In genomic region chr7:82410461-82410860, GRCh38 we compare ENCODE assay signal across 9 cellular contexts. TPM values are rescaled to one million over a fixed set of nuclear protein-coding genes. Genes with fewer than 3 reads are reported as not detected.
DNase-seq lines count a peak whose midpoint lies in the region; ATAC-seq and TF ChIP-seq lines count a peak whose summit lies in the region.
"Had no signal": no experiment of that assay in that cellular context is flagged by ENCODE, and none has a peak within 500 bp of the region (broad histone marks: within the 10 kb centered on the region; RNA-seq: fewer than 3 reads in every experiment).

No MANE protein-coding gene starts in this region.

- no peak for TF ChIP-seq POLR2A in erythroblast (IDR thresholded peaks at IDR 0.05; ENCODE audit: low read length)

- no peaks in the 10 kb centered on the region; the same call in 1 of the 2 replicates for H3K36me3 ChIP-seq in WERI-Rb-1
- H3K36me3 ChIP-seq in right atrium auricular region: no peaks in the 10 kb centered on the region
- no peaks in the 10 kb centered on the region for H3K36me3 ChIP-seq in skeletal muscle tissue (ENCODE audit: control insufficient read depth in 3 of 3, insufficient read depth in 3 of 3, low read length in 3 of 3)

- no peak for ATAC-seq in HG03432 (IDR thresholded peaks at IDR 0.05; ENCODE audit: unreplicated experiment)
- ATAC-seq in HG03439 (IDR thresholded peaks at IDR 0.05; ENCODE audit: unreplicated experiment): no peak
- ATAC-seq: activated T-cell treated with anti-CD3 and anti-CD28 coated beads, Interleukin-2, amount 50 U/mL, for 4 hours had no signal

- peak overlapping the region; percentile 69 to 80 (median 74) for H3K9ac ChIP-seq in skeletal muscle tissue (ENCODE audit: low read depth in 1 of 3, low read length in 3 of 3)

- H3K27me3 ChIP-seq in WERI-Rb-1 (ENCODE audit: insufficient read depth, low read depth, severe bottlenecking): no peaks in the 10 kb centered on the region
- H3K27me3 ChIP-seq in right atrium auricular region: no peaks in the 10 kb centered on the region
- no peaks in the 10 kb centered on the region for H3K27me3 ChIP-seq in skeletal muscle tissue (ENCODE audit: control insufficient read depth in 3 of 3, insufficient read depth in 3 of 3, low read length in 3 of 3)

- TF ChIP-seq CTCF in WERI-Rb-1 (IDR thresholded peaks at IDR 0.05; ENCODE audit: low read depth, low read length) (no peak), right atrium auricular region (IDR thresholded peaks at IDR 0.05) (no peak)

- H3K4me1 ChIP-seq in right atrium auricular region (peaks cover 0 to 27% of the 10 kb centered on the region in 2 donors), skeletal muscle tissue (ENCODE audit: control insufficient read depth in 3 of 3, insufficient read depth in 3 of 3, low read length in 3 of 3) (peaks cover 13 to 22% (median 18%) of the 10 kb centered on the region in 3 donors)

- H3K9me3 ChIP-seq in WERI-Rb-1 (ENCODE audit: severe bottlenecking) (no peaks in the 10 kb centered on the region), right atrium auricular region (no peaks in the 10 kb centered on the region), skeletal muscle tissue (ENCODE audit: control insufficient read depth in 3 of 3, low read length in 3 of 3) (no peaks in the 10 kb centered on the region)

- no peak overlapping the region for H3K4me3 ChIP-seq in WERI-Rb-1 (ENCODE audit: low read depth, low read length)
- peak overlapping the region in 1 of 2 donors; percentile 2 for H3K4me3 ChIP-seq in right atrium auricular region
- peak overlapping the region; percentile 36 to 61 (median 53) for H3K4me3 ChIP-seq in skeletal muscle tissue (ENCODE audit: low read length in 3 of 3)

- H3K27ac ChIP-seq in WERI-Rb-1: no peak overlapping the region
- peak overlapping the region; percentile 60 to 89 for H3K27ac ChIP-seq in right atrium auricular region
- H3K27ac ChIP-seq in skeletal muscle tissue (ENCODE audit: low read depth, low read length): peak overlapping the region; percentile 93
- H3K27ac ChIP-seq: HL-60 had no signal

- DNase-seq in NCI-H146 treated with DMSO at 0.1 percent for 48 hours (lab: John Stamatoyannopoulos, UW; ENCODE audit: unreplicated experiment) (peak; percentile 40), WERI-Rb-1 (peak; percentile 55), right atrium auricular region (ENCODE audit: low spot score) (no peak), erythroblast (lab: John Stamatoyannopoulos, UW) (no peak)
- DNase-seq: activated T-cell treated with anti-CD3 and anti-CD28 coated beads, Interleukin-2, amount 50 U/mL, for 4 hours had no signal

RNA-seq across cellular contexts. Expression of gene CACNA2D1, which starts 33.1 kb away (rescaled TPM):
- 10 to 100 TPM; 31.5 to 54.5 TPM for total RNA-seq in right atrium auricular region
- 116 TPM for total RNA-seq in skeletal muscle tissue

Comparison
In these comparisons a context has a peak if more than half of its experiments do, and no peak if none do; other contexts are left out.
1. DNase-seq: peak in NCI-H146 treated with DMSO at 0.1 percent for 48 hours (single experiment) and WERI-Rb-1 (single experiment); none in right atrium auricular region (single experiment) and erythroblast (0 of 2).